Comparison of ENCODE assay signal across 10 cellular contexts in the genomic region with DNA sequence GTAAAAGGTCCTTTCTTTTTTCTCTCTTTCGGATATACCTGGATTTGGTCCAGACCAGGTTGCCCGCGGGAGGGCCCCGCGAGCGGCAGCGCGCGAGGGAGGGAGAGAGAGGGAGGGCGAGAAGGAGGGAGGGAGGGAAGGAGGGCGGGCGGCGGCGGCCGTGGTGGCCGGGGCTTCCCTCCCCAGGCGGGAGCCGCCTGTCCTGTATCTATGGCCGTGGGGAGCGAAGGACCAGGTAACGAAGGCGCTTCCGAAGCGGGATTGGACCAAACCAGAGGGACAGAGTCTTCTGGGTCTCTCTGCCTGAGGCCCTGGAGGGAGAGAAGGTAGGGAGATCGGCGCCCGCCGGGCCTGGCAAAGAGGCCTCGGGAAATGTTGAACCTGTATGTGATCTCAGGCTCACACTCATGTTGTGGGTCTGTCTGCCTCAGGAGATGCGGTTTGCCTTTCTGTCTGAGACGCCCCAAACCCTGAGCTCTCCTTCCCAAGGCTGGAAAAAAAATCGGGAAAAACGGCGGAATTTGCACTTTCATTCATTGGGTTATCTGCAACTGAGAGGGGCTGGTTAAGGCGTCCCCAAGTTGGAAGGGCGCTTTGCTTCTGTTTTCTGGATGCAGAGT. TPM values are rescaled to one million over a fixed set of nuclear protein-coding genes. Genes with fewer than 3 reads are reported as not detected.
DNase-seq lines count a peak whose midpoint lies in the region; ATAC-seq, FAIRE-seq and TF ChIP-seq lines count a peak whose summit lies in the region.
"Had no signal": no experiment of that assay in that cellular context is flagged by ENCODE, and none has a peak within 500 bp of the region (broad histone marks: within the 10 kb centered on the region; RNA-seq: fewer than 3 reads in every experiment).

No MANE protein-coding gene starts in this region.

- no peaks in the 10 kb centered on the region for H3K9me3 ChIP-seq in HepG2 (ENCODE audit: low read length)
- no peaks in the 10 kb centered on the region for H3K9me3 ChIP-seq in right lobe of liver

- H3K36me3 ChIP-seq in HepG2 (replicated peaks in 1 of 2; ENCODE audit: control insufficient read depth in 1 of 2, insufficient read depth in 2 of 2, low read length in 2 of 2) (no peaks in the 10 kb centered on the region), right lobe of liver (no peaks in the 10 kb centered on the region)

- POLR2A ChIA-PET in HepG2 (lab: Yijun Ruan, JAX), result no interaction called here

- H4K20me1 ChIP-seq in HepG2 (ENCODE audit: insufficient read depth, low read length), result no peaks in the 10 kb centered on the region

- H3K36me3 Mint-ChIP-seq in activated T-helper 1 cell treated with anti-CD3 and anti-CD28 coated beads, Interleukin-12 subunit alpha, Interleukin-12 subunit beta, Interleukin-2, Interleukin-4 antibody, amounts not matched to agents 30 ng/mL and 10 ng/mL and 1 ng/mL, durations not matched to agents 14 hours and 24 hours and 36 hours (ENCODE audit: low read depth), result no peaks in the 10 kb centered on the region
- H3K36me3 Mint-ChIP-seq in mesothelial cell of epicardium, result no peaks in the 10 kb centered on the region

- TF ChIP-seq CTCF in HepG2 (CRISPR knock-in tag; IDR thresholded peaks at IDR 0.05) (no peak), right lobe of liver (IDR thresholded peaks at IDR 0.05) (no peak), mesothelial cell of epicardium (IDR thresholded peaks at IDR 0.05; ENCODE audit: unreplicated experiment) (no peak)

- CTCF ChIA-PET in HepG2 (lab: Yijun Ruan, JAX; ENCODE audit: low intra/inter-chr PET ratio, low total read pairs), result no interaction called here

- H3K79me2 ChIP-seq in HepG2 (ENCODE audit: insufficient read depth, low read length), result no peaks in the 10 kb centered on the region

- no TSS peak for BruUV-seq in HepG2 (replicated peaks; lab: Mats Ljungman, UMichigan)

- WGBS in HepG2 (ENCODE audit: low lambda C conversion rate), result 73% methylated on average over 36 of the region's 36 CpGs
- WGBS in right lobe of liver (ENCODE audit: insufficient coverage, low coverage, low lambda C conversion rate, missing lambda C conversion rate), result 10% methylated on average over 20 of the region's 36 CpGs

- H3K4me1 ChIP-seq in HepG2 (ENCODE audit: insufficient read depth, low read length) (peaks cover 29% of the 10 kb centered on the region), right lobe of liver (peaks cover 0 to 20% (median 2%) of the 10 kb centered on the region in 4 donors)

- H3K27ac ChIP-seq in HepG2 (ENCODE audit: extremely low read length, insufficient read depth, low read length), result no peak overlapping the region
- H3K27ac ChIP-seq in right lobe of liver, result no peak overlapping the region
- H3K27ac ChIP-seq in caudate nucleus (ENCODE audit: low read depth, low read length), result no peak overlapping the region

- no peak overlapping the region for H3K9ac ChIP-seq in HepG2 (ENCODE audit: insufficient read depth, low read depth, low read length)

- peak overlapping the region; percentile 23 to 48 (median 29); a peak in 3 of 6 replicates for H3K4me3 ChIP-seq in HepG2 (replicated peaks in 1 of 3; ENCODE audit: insufficient read depth in 1 of 3, low read depth in 2 of 3, low read length in 3 of 3)
- peak overlapping the region in 1 of 3 donors; percentile 48 for H3K4me3 ChIP-seq in right lobe of liver

- H3K9me3 Mint-ChIP-seq in activated T-helper 1 cell treated with anti-CD3 and anti-CD28 coated beads, Interleukin-12 subunit alpha, Interleukin-12 subunit beta, Interleukin-2, Interleukin-4 antibody, amounts not matched to agents 30 ng/mL and 10 ng/mL and 1 ng/mL, durations not matched to agents 14 hours and 24 hours and 36 hours, result no peaks in the 10 kb centered on the region
- no peaks in the 10 kb centered on the region for H3K9me3 Mint-ChIP-seq in mesothelial cell of epicardium

- no peak for TF ChIP-seq RAD21 in HepG2 (CRISPR knock-in tag; IDR thresholded peaks at IDR 0.05)

- DNase-seq in HepG2 (ENCODE audit: low spot score) (no peak), right lobe of liver (no peak), mesothelial cell of epicardium (ENCODE audit: low spot score in 2 of 2, unreplicated experiment in 2 of 2) (no peak), DMS 273 (lab: John Stamatoyannopoulos, UW; ENCODE audit: unreplicated experiment) (no peak), caudate nucleus (lab: John Stamatoyannopoulos, UW) (no peak), H54 (ENCODE audit: insufficient read length, low spot score) (no peak), NCI-H526 treated with DMSO at 0.1 percent for 48 hours (lab: John Stamatoyannopoulos, UW) (no peak)
- DNase-seq in activated T-helper 1 cell treated with anti-CD3 and anti-CD28 coated beads, Interleukin-12 subunit alpha, Interleukin-12 subunit beta, Interleukin-2, Interleukin-4 antibody, amounts not matched to agents 30 ng/mL and 10 ng/mL and 1 ng/mL, durations not matched to agents 14 hours and 24 hours and 36 hours (ENCODE audit: low spot score), result no peak

- no peak for TF ChIP-seq EP300 in HepG2 (IDR thresholded peaks at IDR 0.05; ENCODE audit: low read depth in 2 of 2, low read length in 2 of 2)
- no peak for TF ChIP-seq EP300 in HepG2 (CRISPR knock-in tag; IDR thresholded peaks at IDR 0.05; ENCODE audit: borderline replicate concordance)

- H2AFZ ChIP-seq in HepG2 (ENCODE audit: low read length), result no peak overlapping the region

- H3K27me3 ChIP-seq in HepG2 (ENCODE audit: control insufficient read depth in 1 of 2, insufficient read depth in 2 of 2, low read length in 2 of 2) (peaks cover 9 to 62% of the 10 kb centered on the region in 2 experiments), right lobe of liver (peaks cover 3 to 54% of the 10 kb centered on the region in 2 donors)

- H3K4me3 Mint-ChIP-seq in activated T-helper 1 cell treated with anti-CD3 and anti-CD28 coated beads, Interleukin-12 subunit alpha, Interleukin-12 subunit beta, Interleukin-2, Interleukin-4 antibody, amounts not matched to agents 30 ng/mL and 10 ng/mL and 1 ng/mL, durations not matched to agents 14 hours and 24 hours and 36 hours, result peak overlapping the region; percentile 46
- H3K4me3 Mint-ChIP-seq in mesothelial cell of epicardium, result peak overlapping the region; percentile 56

- peaks cover 89% of the 10 kb centered on the region for H3K27me3 Mint-ChIP-seq in activated T-helper 1 cell treated with anti-CD3 and anti-CD28 coated beads, Interleukin-12 subunit alpha, Interleukin-12 subunit beta, Interleukin-2, Interleukin-4 antibody, amounts not matched to agents 30 ng/mL and 10 ng/mL and 1 ng/mL, durations not matched to agents 14 hours and 24 hours and 36 hours (ENCODE audit: insufficient read depth)
- H3K27me3 Mint-ChIP-seq in mesothelial cell of epicardium (ENCODE audit: low read depth), result peaks cover 100% of the 10 kb centered on the region

- H3K4me1 Mint-ChIP-seq in activated T-helper 1 cell treated with anti-CD3 and anti-CD28 coated beads, Interleukin-12 subunit alpha, Interleukin-12 subunit beta, Interleukin-2, Interleukin-4 antibody, amounts not matched to agents 30 ng/mL and 10 ng/mL and 1 ng/mL, durations not matched to agents 14 hours and 24 hours and 36 hours (ENCODE audit: low read depth), result peaks cover 30% of the 10 kb centered on the region
- H3K4me1 Mint-ChIP-seq in mesothelial cell of epicardium, result peaks cover 22% of the 10 kb centered on the region

- intact Hi-C loops in HepG2 (cut with micrococcal nuclease; ENCODE audit: unreplicated experiment) (no loop called here), right lobe of liver (cut with DNase I) (no loop called here)
- intact Hi-C loops in activated T-helper 1 cell treated with anti-CD3 and anti-CD28 coated beads, Interleukin-12 subunit alpha, Interleukin-12 subunit beta, Interleukin-2, Interleukin-4 antibody, amounts not matched to agents 30 ng/mL and 10 ng/mL and 1 ng/mL, durations not matched to agents 14 hours and 24 hours and 36 hours (cut with micrococcal nuclease), result loop anchor here (5.0 kb wide), 1 partner anchor 38 kb away; the partner anchor contains the start of gene HOXC5

- peak overlapping the region; percentile 76 for H3K27ac Mint-ChIP-seq in activated T-helper 1 cell treated with anti-CD3 and anti-CD28 coated beads, Interleukin-12 subunit alpha, Interleukin-12 subunit beta, Interleukin-2, Interleukin-4 antibody, amounts not matched to agents 30 ng/mL and 10 ng/mL and 1 ng/mL, durations not matched to agents 14 hours and 24 hours and 36 hours
- H3K27ac Mint-ChIP-seq in mesothelial cell of epicardium, result no peak overlapping the region

- FAIRE-seq in HepG2 (lab: Jason Lieb, UNC) (no peak), H54 (lab: Jason Lieb, UNC) (no peak)
- FAIRE-seq: colon had no signal

- peak overlapping the region; percentile 63 for H3K4me2 ChIP-seq in HepG2 (ENCODE audit: low read depth, low read length)

- TF ChIP-seq POLR2A in HepG2 (IDR thresholded peaks at IDR 0.05; ENCODE audit: insufficient read depth in 1 of 2, low read depth in 2 of 2, low read length in 2 of 2), result no peak
- TF ChIP-seq POLR2A in right lobe of liver (IDR thresholded peaks at IDR 0.05), result no peak
- no peak for TF ChIP-seq POLR2A in H54 (IDR thresholded peaks at IDR 0.05; ENCODE audit: low read depth, low read length)

- ATAC-seq in HepG2 (no peak), right lobe of liver (no peak)

- in situ Hi-C loops in HepG2 (cut with HindIII; ENCODE audit: extremely low pct_ligation_motif_present, low pct_unique_long_range_greater_than_20kb), result loop anchor here (10.0 kb wide), 1 partner anchor 380 kb away; no protein-coding TSS in a partner anchor

RNA-seq across cellular contexts. Expression of gene HOXC9, which starts 5.2 kb away (rescaled TPM):
- total RNA-seq in HepG2 (2016; rRNA removed; fragmentation: Illumina TruSeq; extraction: Trizol) (0.94 and 1.1 TPM in 2 replicates), right lobe of liver (not detected), mesothelial cell of epicardium (1.1 to 2.0 TPM (median 1.6 TPM) in 3 replicates)
- 0.35 and 0.61 TPM in 2 replicates for total RNA-seq in HepG2 (2016; cell fraction: cytosol; rRNA removed; fragmentation: Illumina TruSeq; extraction: Trizol; ENCODE audit: low read depth)
- 1.1 and 1.2 TPM in 2 replicates for total RNA-seq in HepG2 (2016; cell fraction: insoluble cytoplasmic fraction; rRNA removed; fragmentation: Illumina TruSeq; extraction: Trizol)
- 0.90 and 0.99 TPM in 2 replicates for total RNA-seq in HepG2 (2016; cell fraction: membrane; rRNA removed; fragmentation: Illumina TruSeq; extraction: Trizol)
- total RNA-seq in HepG2 (2016; cell fraction: nucleus; rRNA removed; fragmentation: Illumina TruSeq; extraction: Trizol), result 0.41 and 0.50 TPM in 2 replicates
- polyA plus RNA-seq in HepG2 (2011; rRNA removed), result 0.10 and 0.11 TPM in 2 replicates
- polyA plus RNA-seq in HepG2 (2011; cell fraction: cytosol; rRNA removed), result 0.23 and 0.27 TPM in 2 replicates
- polyA plus RNA-seq in HepG2 (2011; cell fraction: nucleus; rRNA removed), result 0.10 and 0.14 TPM in 2 replicates
- 0.47 and 1.0 TPM in 2 replicates for polyA plus RNA-seq in HepG2 (2012)
- 1.6 and 2.0 TPM in 2 replicates for polyA plus RNA-seq in HepG2 (2016; cell fraction: cytosol; fragmentation: Illumina TruSeq; extraction: Trizol; ENCODE audit: low read depth)
- 1.8 and 2.6 TPM in 2 replicates for polyA plus RNA-seq in HepG2 (2016; cell fraction: insoluble cytoplasmic fraction; fragmentation: Illumina TruSeq; extraction: Trizol; ENCODE audit: low read depth)
- 1.4 and 2.4 TPM in 2 replicates for polyA plus RNA-seq in HepG2 (2016; cell fraction: membrane; fragmentation: Illumina TruSeq; extraction: Trizol; ENCODE audit: low read depth)
- polyA plus RNA-seq in HepG2 (2016; cell fraction: nucleus; fragmentation: Illumina TruSeq; extraction: Trizol; ENCODE audit: insufficient read depth, low read depth), result 1.3 and 2.0 TPM in 2 replicates
- 1.2 TPM in 1 of 2 replicates, not detected in the other for polyA minus RNA-seq in HepG2 (2011; rRNA and poly(A)+ RNA removed; ENCODE audit: low replicate concordance)
- polyA minus RNA-seq in HepG2 (2011; cell fraction: cytosol; rRNA and poly(A)+ RNA removed), result not detected in 2 replicates
- not detected in 2 replicates for polyA minus RNA-seq in HepG2 (2011; cell fraction: nucleus; rRNA and poly(A)+ RNA removed)
- not detected in 2 replicates for total RNA-seq in activated T-helper 1 cell treated with anti-CD3 and anti-CD28 coated beads, Interleukin-12 subunit alpha, Interleukin-12 subunit beta, Interleukin-2, Interleukin-4 antibody, amounts not matched to agents 30 ng/mL and 10 ng/mL and 1 ng/mL, durations not matched to agents 14 hours and 24 hours and 36 hours
- total RNA-seq: mononuclear cell had no signal

RNA-seq across cellular contexts. Expression of gene HOXC10, which starts 9.9 kb away (rescaled TPM):
- total RNA-seq in HepG2 (2016; rRNA removed; fragmentation: Illumina TruSeq; extraction: Trizol), result not detected in 2 replicates
- not detected in 2 replicates for total RNA-seq in HepG2 (2016; cell fraction: cytosol; rRNA removed; fragmentation: Illumina TruSeq; extraction: Trizol; ENCODE audit: low read depth)
- not detected in 2 replicates for total RNA-seq in HepG2 (2016; cell fraction: insoluble cytoplasmic fraction; rRNA removed; fragmentation: Illumina TruSeq; extraction: Trizol)
- not detected in 2 replicates for total RNA-seq in HepG2 (2016; cell fraction: membrane; rRNA removed; fragmentation: Illumina TruSeq; extraction: Trizol)
- not detected in 2 replicates for total RNA-seq in HepG2 (2016; cell fraction: nucleus; rRNA removed; fragmentation: Illumina TruSeq; extraction: Trizol)
- polyA plus RNA-seq in HepG2 (2011; rRNA removed), result not detected in 2 replicates
- 0.17 TPM in 1 of 2 replicates, not detected in the other for polyA plus RNA-seq in HepG2 (2011; cell fraction: cytosol; rRNA removed)
- polyA plus RNA-seq in HepG2 (2011; cell fraction: nucleus; rRNA removed), result not detected in 2 replicates
- 0.35 TPM in 1 of 2 replicates, not detected in the other for polyA plus RNA-seq in HepG2 (2012)
- not detected in 2 replicates for polyA plus RNA-seq in HepG2 (2016; cell fraction: cytosol; fragmentation: Illumina TruSeq; extraction: Trizol; ENCODE audit: low read depth)
- 0.19 TPM in 1 of 2 replicates, not detected in the other for polyA plus RNA-seq in HepG2 (2016; cell fraction: insoluble cytoplasmic fraction; fragmentation: Illumina TruSeq; extraction: Trizol; ENCODE audit: low read depth)
- not detected in 2 replicates for polyA plus RNA-seq in HepG2 (2016; cell fraction: membrane; fragmentation: Illumina TruSeq; extraction: Trizol; ENCODE audit: low read depth)
- not detected in 2 replicates for polyA plus RNA-seq in HepG2 (2016; cell fraction: nucleus; fragmentation: Illumina TruSeq; extraction: Trizol; ENCODE audit: insufficient read depth, low read depth)
- 19.2 TPM in 1 of 2 replicates, not detected in the other for polyA minus RNA-seq in HepG2 (2011; rRNA and poly(A)+ RNA removed; ENCODE audit: low replicate concordance)
- not detected in 2 replicates for polyA minus RNA-seq in HepG2 (2011; cell fraction: cytosol; rRNA and poly(A)+ RNA removed)
- 0.26 TPM in 1 of 2 replicates, not detected in the other for polyA minus RNA-seq in HepG2 (2011; cell fraction: nucleus; rRNA and poly(A)+ RNA removed)
- not detected for total RNA-seq in right lobe of liver
- total RNA-seq in activated T-helper 1 cell treated with anti-CD3 and anti-CD28 coated beads, Interleukin-12 subunit alpha, Interleukin-12 subunit beta, Interleukin-2, Interleukin-4 antibody, amounts not matched to agents 30 ng/mL and 10 ng/mL and 1 ng/mL, durations not matched to agents 14 hours and 24 hours and 36 hours, result not detected in 2 replicates
- total RNA-seq in mesothelial cell of epicardium, result 0.95 to 0.97 TPM (median 0.96 TPM) in 3 replicates
- total RNA-seq: mononuclear cell had no signal

RNA-seq across cellular contexts. Expression of gene HOXC8, which starts 14.0 kb away (rescaled TPM):
- total RNA-seq in HepG2 (2016; rRNA removed; fragmentation: Illumina TruSeq; extraction: Trizol), result not detected in 2 replicates
- total RNA-seq in HepG2 (2016; cell fraction: cytosol; rRNA removed; fragmentation: Illumina TruSeq; extraction: Trizol; ENCODE audit: low read depth), result not detected in 2 replicates
- not detected in 2 replicates for total RNA-seq in HepG2 (2016; cell fraction: insoluble cytoplasmic fraction; rRNA removed; fragmentation: Illumina TruSeq; extraction: Trizol)
- total RNA-seq in HepG2 (2016; cell fraction: membrane; rRNA removed; fragmentation: Illumina TruSeq; extraction: Trizol), result not detected in 2 replicates
- not detected in 2 replicates for total RNA-seq in HepG2 (2016; cell fraction: nucleus; rRNA removed; fragmentation: Illumina TruSeq; extraction: Trizol)
- polyA plus RNA-seq in HepG2 (2011; rRNA removed), result 0.04 TPM in 1 of 2 replicates, not detected in the other
- 0.03 TPM in 1 of 2 replicates, not detected in the other for polyA plus RNA-seq in HepG2 (2011; cell fraction: cytosol; rRNA removed)
- not detected in 2 replicates for polyA plus RNA-seq in HepG2 (2011; cell fraction: nucleus; rRNA removed)
- 0.16 TPM in 1 of 2 replicates, not detected in the other for polyA plus RNA-seq in HepG2 (2012)
- not detected in 2 replicates for polyA plus RNA-seq in HepG2 (2016; cell fraction: cytosol; fragmentation: Illumina TruSeq; extraction: Trizol; ENCODE audit: low read depth)
- not detected in 2 replicates for polyA plus RNA-seq in HepG2 (2016; cell fraction: insoluble cytoplasmic fraction; fragmentation: Illumina TruSeq; extraction: Trizol; ENCODE audit: low read depth)
- polyA plus RNA-seq in HepG2 (2016; cell fraction: membrane; fragmentation: Illumina TruSeq; extraction: Trizol; ENCODE audit: low read depth), result not detected in 2 replicates
- polyA plus RNA-seq in HepG2 (2016; cell fraction: nucleus; fragmentation: Illumina TruSeq; extraction: Trizol; ENCODE audit: insufficient read depth, low read depth), result 0.32 TPM in 1 of 2 replicates, not detected in the other
- polyA minus RNA-seq in HepG2 (2011; rRNA and poly(A)+ RNA removed; ENCODE audit: low replicate concordance), result 0.61 TPM in 1 of 2 replicates, not detected in the other
- polyA minus RNA-seq in HepG2 (2011; cell fraction: cytosol; rRNA and poly(A)+ RNA removed), result not detected in 2 replicates
- polyA minus RNA-seq in HepG2 (2011; cell fraction: nucleus; rRNA and poly(A)+ RNA removed), result not detected in 2 replicates
- not detected for total RNA-seq in right lobe of liver
- not detected in 2 replicates for total RNA-seq in activated T-helper 1 cell treated with anti-CD3 and anti-CD28 coated beads, Interleukin-12 subunit alpha, Interleukin-12 subunit beta, Interleukin-2, Interleukin-4 antibody, amounts not matched to agents 30 ng/mL and 10 ng/mL and 1 ng/mL, durations not matched to agents 14 hours and 24 hours and 36 hours
- total RNA-seq in mesothelial cell of epicardium, result 4.9 to 5.9 TPM (median 5.5 TPM) in 3 replicates
- total RNA-seq: mononuclear cell had no signal

RNA-seq across cellular contexts. Expression of gene HOTAIR, which starts 20.0 kb away (rescaled TPM):
- not detected in 2 replicates for total RNA-seq in HepG2 (2016; rRNA removed; fragmentation: Illumina TruSeq; extraction: Trizol)
- total RNA-seq in HepG2 (2016; cell fraction: cytosol; rRNA removed; fragmentation: Illumina TruSeq; extraction: Trizol; ENCODE audit: low read depth), result not detected in 2 replicates
- not detected in 2 replicates for total RNA-seq in HepG2 (2016; cell fraction: insoluble cytoplasmic fraction; rRNA removed; fragmentation: Illumina TruSeq; extraction: Trizol)
- total RNA-seq in HepG2 (2016; cell fraction: membrane; rRNA removed; fragmentation: Illumina TruSeq; extraction: Trizol), result not detected in 2 replicates
- total RNA-seq in HepG2 (2016; cell fraction: nucleus; rRNA removed; fragmentation: Illumina TruSeq; extraction: Trizol), result not detected in 2 replicates
- not detected in 2 replicates for polyA plus RNA-seq in HepG2 (2011; rRNA removed)
- not detected in 2 replicates for polyA plus RNA-seq in HepG2 (2011; cell fraction: cytosol; rRNA removed)
- not detected in 2 replicates for polyA plus RNA-seq in HepG2 (2011; cell fraction: nucleus; rRNA removed)
- polyA plus RNA-seq in HepG2 (2012), result not detected in 2 replicates
- polyA plus RNA-seq in HepG2 (2016; cell fraction: cytosol; fragmentation: Illumina TruSeq; extraction: Trizol; ENCODE audit: low read depth), result not detected in 2 replicates
- polyA plus RNA-seq in HepG2 (2016; cell fraction: insoluble cytoplasmic fraction; fragmentation: Illumina TruSeq; extraction: Trizol; ENCODE audit: low read depth), result not detected in 2 replicates
- not detected in 2 replicates for polyA plus RNA-seq in HepG2 (2016; cell fraction: membrane; fragmentation: Illumina TruSeq; extraction: Trizol; ENCODE audit: low read depth)
- not detected in 2 replicates for polyA plus RNA-seq in HepG2 (2016; cell fraction: nucleus; fragmentation: Illumina TruSeq; extraction: Trizol; ENCODE audit: insufficient read depth, low read depth)
- polyA minus RNA-seq in HepG2 (2011; rRNA and poly(A)+ RNA removed; ENCODE audit: low replicate concordance), result 0.84 TPM in 1 of 2 replicates, not detected in the other
- polyA minus RNA-seq in HepG2 (2011; cell fraction: cytosol; rRNA and poly(A)+ RNA removed), result not detected in 2 replicates
- polyA minus RNA-seq in HepG2 (2011; cell fraction: nucleus; rRNA and poly(A)+ RNA removed), result not detected in 2 replicates
- total RNA-seq in right lobe of liver, result not detected
- total RNA-seq in activated T-helper 1 cell treated with anti-CD3 and anti-CD28 coated beads, Interleukin-12 subunit alpha, Interleukin-12 subunit beta, Interleukin-2, Interleukin-4 antibody, amounts not matched to agents 30 ng/mL and 10 ng/mL and 1 ng/mL, durations not matched to agents 14 hours and 24 hours and 36 hours, result not detected in 2 replicates
- total RNA-seq in mesothelial cell of epicardium, result 1.1 to 1.8 TPM (median 1.8 TPM) in 3 replicates
- total RNA-seq: mononuclear cell had no signal

RNA-seq across cellular contexts. Expression of gene HOXC11, which starts 21.9 kb away (rescaled TPM):
- not detected in 2 replicates for total RNA-seq in HepG2 (2016; rRNA removed; fragmentation: Illumina TruSeq; extraction: Trizol)
- not detected in 2 replicates for total RNA-seq in HepG2 (2016; cell fraction: cytosol; rRNA removed; fragmentation: Illumina TruSeq; extraction: Trizol; ENCODE audit: low read depth)
- total RNA-seq in HepG2 (2016; cell fraction: insoluble cytoplasmic fraction; rRNA removed; fragmentation: Illumina TruSeq; extraction: Trizol), result not detected in 2 replicates
- total RNA-seq in HepG2 (2016; cell fraction: membrane; rRNA removed; fragmentation: Illumina TruSeq; extraction: Trizol), result not detected in 2 replicates
- total RNA-seq in HepG2 (2016; cell fraction: nucleus; rRNA removed; fragmentation: Illumina TruSeq; extraction: Trizol), result not detected in 2 replicates
- not detected in 2 replicates for polyA plus RNA-seq in HepG2 (2011; rRNA removed)
- not detected in 2 replicates for polyA plus RNA-seq in HepG2 (2011; cell fraction: cytosol; rRNA removed)
- not detected in 2 replicates for polyA plus RNA-seq in HepG2 (2011; cell fraction: nucleus; rRNA removed)
- polyA plus RNA-seq in HepG2 (2012), result not detected in 2 replicates
- polyA plus RNA-seq in HepG2 (2016; cell fraction: cytosol; fragmentation: Illumina TruSeq; extraction: Trizol; ENCODE audit: low read depth), result not detected in 2 replicates
- not detected in 2 replicates for polyA plus RNA-seq in HepG2 (2016; cell fraction: insoluble cytoplasmic fraction; fragmentation: Illumina TruSeq; extraction: Trizol; ENCODE audit: low read depth)
- polyA plus RNA-seq in HepG2 (2016; cell fraction: membrane; fragmentation: Illumina TruSeq; extraction: Trizol; ENCODE audit: low read depth), result not detected in 2 replicates
- polyA plus RNA-seq in HepG2 (2016; cell fraction: nucleus; fragmentation: Illumina TruSeq; extraction: Trizol; ENCODE audit: insufficient read depth, low read depth), result not detected in 2 replicates
- 8.8 TPM in 1 of 2 replicates, not detected in the other for polyA minus RNA-seq in HepG2 (2011; rRNA and poly(A)+ RNA removed; ENCODE audit: low replicate concordance)
- polyA minus RNA-seq in HepG2 (2011; cell fraction: cytosol; rRNA and poly(A)+ RNA removed), result 0.30 TPM in 1 of 2 replicates, not detected in the other
- polyA minus RNA-seq in HepG2 (2011; cell fraction: nucleus; rRNA and poly(A)+ RNA removed), result 0.13 TPM in 1 of 2 replicates, not detected in the other
- total RNA-seq in right lobe of liver, result not detected
- total RNA-seq in activated T-helper 1 cell treated with anti-CD3 and anti-CD28 coated beads, Interleukin-12 subunit alpha, Interleukin-12 subunit beta, Interleukin-2, Interleukin-4 antibody, amounts not matched to agents 30 ng/mL and 10 ng/mL and 1 ng/mL, durations not matched to agents 14 hours and 24 hours and 36 hours, result not detected in 2 replicates
- total RNA-seq in mesothelial cell of epicardium, result 0.47 to 0.60 TPM (median 0.47 TPM) in 3 replicates
- total RNA-seq: mononuclear cell had no signal
